8 cellular contexts compared by ENCODE assay signal in genomic region chr11:5280582-5281102, GRCh38.
A peak's percentile ranks its signal among the peaks of the same experiment; 100 is the strongest.
DNase-seq lines count a peak whose midpoint lies in the region; ATAC-seq lines count a peak whose summit lies in the region.

No MANE protein-coding gene starts in this region.

- ATAC-seq in GM21447 (IDR thresholded peaks at IDR 0.05; ENCODE audit: unreplicated experiment) = peak; percentile 87
- peak; percentile 96 for ATAC-seq in HG03520 (IDR thresholded peaks at IDR 0.05; ENCODE audit: unreplicated experiment)

- peak; percentile 3 for DNase-seq in activated T-cell treated with anti-CD3 and anti-CD28 coated beads for 48 hours (ENCODE audit: low read depth)
- no peak for DNase-seq in activated T-cell treated with anti-CD3 and anti-CD28 coated beads, Interleukin-2, amount 50 U/mL, for 1 hour
- peak; percentile 95 to 97 for DNase-seq in SW 1271 (lab: John Stamatoyannopoulos, UW)
- peak; percentile 5 for DNase-seq in germinal center (ENCODE audit: low spot score)
- peak; percentile 42 for DNase-seq in stimulated activated CD4-positive, alpha-beta T cell treated with anti-CD3 and anti-CD28 coated beads, Interleukin-1b, Interleukin-23, amount 100 ng/mL, for 48 hours
- no peak for DNase-seq in cortex of kidney (lab: John Stamatoyannopoulos, UW)

Comparison
In these comparisons a context has a peak if more than half of its experiments do, and no peak if none do; other contexts are left out.
1. DNase-seq: peak in activated T-cell treated with anti-CD3 and anti-CD28 coated beads for 48 hours (single experiment), SW 1271 (2 of 2), germinal center (single experiment) and stimulated activated CD4-positive, alpha-beta T cell treated with anti-CD3 and anti-CD28 coated beads, Interleukin-1b, Interleukin-23, amount 100 ng/mL, for 48 hours (single experiment); none in activated T-cell treated with anti-CD3 and anti-CD28 coated beads, Interleukin-2, amount 50 U/mL, for 1 hour (single experiment) and cortex of kidney (single experiment).